ENCODE assay signal across 16 cellular contexts in the genomic region with DNA sequence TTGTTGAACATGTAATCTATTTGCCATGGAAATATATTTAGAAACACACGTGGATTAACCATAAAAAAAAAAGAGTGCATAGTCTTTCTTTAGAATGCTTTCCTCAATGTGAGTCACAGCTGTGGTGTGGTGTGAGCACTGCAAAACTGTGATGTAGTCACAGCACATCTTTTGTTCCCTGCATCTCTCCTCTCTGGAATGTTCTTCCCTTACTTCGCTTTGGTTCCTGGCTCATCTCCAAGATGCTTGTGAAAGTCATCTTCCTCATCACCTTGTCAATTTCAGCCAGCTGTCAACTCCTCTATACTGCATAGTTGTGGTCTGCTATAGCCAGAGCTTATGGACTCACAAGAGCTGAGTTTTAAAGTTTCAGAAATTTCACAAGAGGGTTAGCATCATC.
DNase-seq lines count a peak whose midpoint lies in the region; ATAC-seq and TF ChIP-seq lines count a peak whose summit lies in the region.
"Had no signal": no experiment of that assay in that cellular context is flagged by ENCODE, and none has a peak within 500 bp of the region (broad histone marks: within the 10 kb centered on the region; RNA-seq: fewer than 3 reads in every experiment).

No MANE protein-coding gene starts in this region.

- H3K27ac ChIP-seq in foreskin keratinocyte, result no peak overlapping the region
- H3K27ac ChIP-seq: lower lobe of right lung had no signal

- DNase-seq in A172 (ENCODE audit: low spot score), result peak; percentile 76
- peak; percentile 64 for DNase-seq in HCEC 1CT
- peak; percentile 7 for DNase-seq in SW480 (ENCODE audit: low spot score)
- peak; percentile 98 to 99 for DNase-seq in foreskin keratinocyte
- no peak for DNase-seq in activated T-cell treated with anti-CD3 and anti-CD28 coated beads for 4 hours
- no peak for DNase-seq in NCI-H2227 treated with DMSO at 0.1 percent for 48 hours (lab: John Stamatoyannopoulos, UW)
- DNase-seq in activated effector memory CD4-positive, alpha-beta T cell treated with Interleukin-2 at 50 U/mL for 16 hours, result no peak
- DNase-seq: activated CD4-positive, alpha-beta T cell treated with anti-CD3 and anti-CD28 coated beads, Interleukin-2, amount 50 U/mL, for 4 hours; activated naive CD4-positive, alpha-beta T cell treated with Interleukin-2 at 50 U/mL for 16 hours; DMS79 treated with DMSO at 0.1 percent for 48 hours; lower lobe of right lung; occipital lobe; OCI-M1; stimulated activated CD8-positive, alpha-beta memory T cell treated with anti-CD3 and anti-CD28 coated beads, Interleukin-4, amount 100 ng/mL, for 48 hours had no signal

- TF ChIP-seq CTCF in foreskin keratinocyte (conservative IDR thresholded peaks at IDR 0.05), result no peak

- no peaks in the 10 kb centered on the region for H3K27me3 ChIP-seq in foreskin keratinocyte

- peak; percentile 99 for ATAC-seq in foreskin keratinocyte
- no peak for ATAC-seq in GM21515 (IDR thresholded peaks at IDR 0.05; ENCODE audit: unreplicated experiment)
- ATAC-seq: HCT116, lower lobe of right lung had no signal

- H3K4me1 ChIP-seq in foreskin keratinocyte, result peaks cover 15% of the 10 kb centered on the region
- H3K4me1 ChIP-seq: lower lobe of right lung had no signal

Comparison
In these comparisons a context has a peak if more than half of its experiments do, and no peak if none do; other contexts are left out.
1. DNase-seq: peak in A172 (single experiment), HCEC 1CT (single experiment), SW480 (single experiment) and foreskin keratinocyte (2 of 2); none in activated T-cell treated with anti-CD3 and anti-CD28 coated beads for 4 hours (single experiment), NCI-H2227 treated with DMSO at 0.1 percent for 48 hours (single experiment) and activated effector memory CD4-positive, alpha-beta T cell treated with Interleukin-2 at 50 U/mL for 16 hours (single experiment).